ENCODE assay signal across 13 cellular contexts in genomic region chr3:89145995-89146394, GRCh38. TPM values are rescaled to one million over a fixed set of nuclear protein-coding genes. Genes with fewer than 3 reads are reported as not detected.
DNase-seq lines count a peak whose midpoint lies in the region; ATAC-seq and TF ChIP-seq lines count a peak whose summit lies in the region.
"Had no signal": no experiment of that assay in that cellular context is flagged by ENCODE, and none has a peak within 500 bp of the region (broad histone marks: within the 10 kb centered on the region; RNA-seq: fewer than 3 reads in every experiment).

No MANE protein-coding gene starts in this region.

- no peak overlapping the region for H3K27ac ChIP-seq in left lung
- H3K27ac ChIP-seq: tibial nerve had no signal

- no peak overlapping the region for H3K4me3 Mint-ChIP-seq in chondrocyte (ENCODE audit: unreplicated experiment)
- H3K4me3 Mint-ChIP-seq: CD8-positive, alpha-beta memory T cell had no signal

- H3K9me3 ChIP-seq in left lung = no peaks in the 10 kb centered on the region
- H3K9me3 ChIP-seq: tibial nerve had no signal

- intact Hi-C loops in left lung (cut with DNase I) = no loop called here

- peak overlapping the region; percentile 75 for H3K27ac Mint-ChIP-seq in chondrocyte (ENCODE audit: unreplicated experiment)
- H3K27ac Mint-ChIP-seq: CD8-positive, alpha-beta memory T cell had no signal

- H3K4me1 Mint-ChIP-seq in chondrocyte (ENCODE audit: low read depth) = peaks cover 12% of the 10 kb centered on the region
- H3K4me1 Mint-ChIP-seq: CD8-positive, alpha-beta memory T cell had no signal

- DNase-seq in AG08396 (ENCODE audit: low spot score) (peak; percentile 14), HT1080 (ENCODE audit: low read depth) (peak; percentile 82), chondrocyte (ENCODE audit: low spot score) (no peak), left lung (no peak), HT-29 (ENCODE audit: low spot score) (no peak)
- DNase-seq in stimulated activated naive CD4-positive, alpha-beta T cell treated with Interleukin-2 at 50 U/mL for 16 hours (lab: John Stamatoyannopoulos, UW) = no peak
- DNase-seq in stimulated activated CD8-positive, alpha-beta memory T cell treated with anti-CD3 and anti-CD28 coated beads, Interleukin-4, amount 100 ng/mL, for 48 hours = no peak
- DNase-seq: activated effector memory CD4-positive, alpha-beta T cell treated with anti-CD3 and anti-CD28 coated beads, Interleukin-2, amount 50 U/mL, for 16 hours; CD8-positive, alpha-beta memory T cell; kidney; SHP77 had no signal

- H3K4me3 ChIP-seq in left lung = no peak overlapping the region
- H3K4me3 ChIP-seq: tibial nerve had no signal

- H3K36me3 Mint-ChIP-seq in chondrocyte (ENCODE audit: low read depth) = no peaks in the 10 kb centered on the region
- H3K36me3 Mint-ChIP-seq: CD8-positive, alpha-beta memory T cell had no signal

- peak; percentile 60 for ATAC-seq in left lung
- no peak for ATAC-seq in HG03175 (IDR thresholded peaks at IDR 0.05; ENCODE audit: unreplicated experiment)

- no peaks in the 10 kb centered on the region for H3K9me3 Mint-ChIP-seq in chondrocyte (ENCODE audit: low read depth)

- H3K4me1 ChIP-seq in left lung = no peaks in the 10 kb centered on the region
- H3K4me1 ChIP-seq: tibial nerve had no signal

- H3K27me3 ChIP-seq in left lung = no peaks in the 10 kb centered on the region
- H3K27me3 ChIP-seq: tibial nerve had no signal

- no peaks in the 10 kb centered on the region for H3K36me3 ChIP-seq in left lung
- H3K36me3 ChIP-seq: tibial nerve had no signal

- TF ChIP-seq CTCF in chondrocyte (IDR thresholded peaks at IDR 0.05) (no peak), left lung (IDR thresholded peaks at IDR 0.05) (no peak)

- H3K27me3 Mint-ChIP-seq in chondrocyte (ENCODE audit: low read depth) = no peaks in the 10 kb centered on the region
- H3K27me3 Mint-ChIP-seq: CD8-positive, alpha-beta memory T cell had no signal

RNA-seq across cellular contexts. Expression of gene EPHA3, which starts 38.6 kb away (rescaled TPM):
- not detected in 2 replicates for total RNA-seq in HT1080 (2014; rRNA removed; shearing (Covaris generic))
- polyA plus RNA-seq in HT1080 (2015; cell fraction: cytosol; rRNA removed) = 0.09 and 0.10 TPM in 2 replicates
- 0.08 and 0.33 TPM in 2 replicates for polyA plus RNA-seq in HT1080 (2015; cell fraction: nucleus; rRNA removed)
- total RNA-seq in chondrocyte (0.87 to 1.6 TPM (median 1.2 TPM) in 3 replicates), left lung (1 to 10 TPM; 1.9 to 6.2 TPM)
- total RNA-seq in HT-29 (2014; rRNA removed; shearing (Covaris generic)) = not detected in 2 replicates
- total RNA-seq: CD8-positive, alpha-beta memory T cell had no signal
- polyA plus RNA-seq: CD8-positive, alpha-beta memory T cell had no signal

Comparison
In these comparisons a context has a peak if more than half of its experiments do, and no peak if none do; other contexts are left out.
1. DNase-seq: peak in AG08396 (single experiment) and HT1080 (single experiment); none in chondrocyte (single experiment), left lung (0 of 2), HT-29 (single experiment), stimulated activated naive CD4-positive, alpha-beta T cell treated with Interleukin-2 at 50 U/mL for 16 hours (single experiment) and stimulated activated CD8-positive, alpha-beta memory T cell treated with anti-CD3 and anti-CD28 coated beads, Interleukin-4, amount 100 ng/mL, for 48 hours (single experiment).